In the genomic region with DNA sequence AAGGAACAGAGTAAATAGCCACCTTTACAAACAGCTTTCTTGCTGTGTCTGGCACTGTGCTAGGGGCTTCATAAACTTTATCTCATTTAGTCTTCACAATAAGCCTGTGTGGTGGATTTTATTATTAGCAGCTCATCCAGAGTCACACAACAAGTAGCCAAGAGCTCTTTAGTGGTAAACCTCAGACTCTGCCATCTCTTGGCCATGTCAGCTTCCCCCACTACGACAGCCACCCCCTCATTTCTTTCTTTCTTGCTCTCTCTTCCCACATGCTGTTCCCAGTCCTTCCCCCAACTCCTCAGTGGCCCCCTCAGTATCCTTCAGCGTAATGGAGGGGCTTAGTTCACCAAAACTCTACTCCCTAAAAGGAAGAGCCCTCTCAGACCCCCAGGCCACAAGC, we compare ENCODE assay signal across 1 cellular context.
TF ChIP-seq lines count a peak whose summit lies in the region.

No MANE protein-coding gene starts in this region.

TF ChIP-seq in H1, 55 proteins besides CTCF, POLR2A, EP300 and RAD21:
- no peak for TF ChIP-seq SP2 (IDR thresholded peaks at IDR 0.05; ENCODE audit: low read length)
- no peak for TF ChIP-seq CTBP2 (IDR thresholded peaks at IDR 0.05; ENCODE audit: borderline replicate concordance, insufficient read depth, insufficient read length, low read length)
- TF ChIP-seq SAP30 (IDR thresholded peaks at IDR 0.05; ENCODE audit: insufficient read depth, insufficient replicate concordance, low read length) = no peak
